ENCODE assay signal across 1 cellular context in the genomic region with DNA sequence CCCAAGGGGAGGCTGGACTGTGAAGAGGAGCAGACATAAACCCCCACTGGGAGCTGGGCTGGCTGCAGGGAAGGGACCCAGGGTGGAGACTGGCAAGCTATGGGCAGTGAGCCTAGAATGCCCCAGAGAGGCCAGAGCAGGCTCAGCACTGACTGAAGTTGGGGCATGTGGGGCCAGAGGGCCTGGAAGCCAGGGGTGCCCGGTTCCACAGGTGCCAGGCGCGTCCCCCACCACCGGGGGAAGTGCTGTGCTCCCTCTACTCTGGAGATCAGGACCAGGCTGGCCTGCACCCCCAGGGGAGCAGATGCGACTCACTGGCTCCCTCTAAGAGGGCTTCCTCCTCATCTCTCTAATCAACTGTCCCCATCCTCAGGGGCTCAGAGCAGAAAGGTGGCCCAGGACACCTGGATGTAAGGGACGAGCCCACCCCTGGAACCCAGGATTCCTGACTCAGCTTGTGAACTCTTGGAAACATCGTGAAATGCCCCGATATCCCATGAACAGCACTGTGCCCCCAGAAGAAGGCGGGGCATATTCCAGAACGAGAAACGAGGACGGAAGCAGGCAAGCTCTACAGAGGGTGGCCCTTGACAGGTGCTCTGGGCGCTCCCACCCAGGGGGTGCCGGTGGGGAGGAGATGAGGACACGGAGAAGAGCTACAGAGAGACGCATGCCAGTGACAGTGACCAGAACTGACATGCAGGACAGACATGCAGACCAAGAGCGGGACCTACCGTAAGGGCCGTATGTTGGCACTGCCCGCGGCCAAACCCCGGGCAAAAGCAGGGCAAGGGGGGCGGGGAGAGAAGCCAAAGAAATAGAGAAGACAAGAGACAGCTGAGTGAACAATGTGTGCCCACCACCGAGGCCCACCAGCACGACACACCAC.
TF ChIP-seq lines count a peak whose summit lies in the region.

No MANE protein-coding gene starts in this region.

TF ChIP-seq in IMR-90, 13 proteins besides CTCF, POLR2A, EP300 and RAD21:
- no peak for TF ChIP-seq BHLHE40 (IDR thresholded peaks at IDR 0.05; ENCODE audit: low read depth, low read length)
- no peak for TF ChIP-seq NFE2L2 (IDR thresholded peaks at IDR 0.05; ENCODE audit: low read depth, low read length)
- TF ChIP-seq CHD1 (IDR thresholded peaks at IDR 0.05; ENCODE audit: low read depth, low read length), result no peak
- no peak for TF ChIP-seq FOS (IDR thresholded peaks at IDR 0.05; ENCODE audit: low read depth, low read length)
- no peak for TF ChIP-seq RCOR1 (IDR thresholded peaks at IDR 0.05; ENCODE audit: insufficient replicate concordance, low read length)
- TF ChIP-seq RFX5 (IDR thresholded peaks at IDR 0.05; ENCODE audit: low read depth, low read length), result no peak
- TF ChIP-seq, protein P1, sequence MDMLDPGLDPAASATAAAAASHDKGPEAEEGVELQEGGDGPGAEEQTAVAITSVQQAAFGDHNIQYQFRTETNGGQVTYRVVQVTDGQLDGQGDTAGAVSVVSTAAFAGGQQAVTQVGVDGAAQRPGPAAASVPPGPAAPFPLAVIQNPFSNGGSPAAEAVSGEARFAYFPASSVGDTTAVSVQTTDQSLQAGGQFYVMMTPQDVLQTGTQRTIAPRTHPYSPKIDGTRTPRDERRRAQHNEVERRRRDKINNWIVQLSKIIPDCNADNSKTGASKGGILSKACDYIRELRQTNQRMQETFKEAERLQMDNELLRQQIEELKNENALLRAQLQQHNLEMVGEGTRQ (IDR thresholded peaks at IDR 0.05; ENCODE audit: low read depth, low read length), result no peak
- no peak for TF ChIP-seq MAZ (IDR thresholded peaks at IDR 0.05; ENCODE audit: borderline replicate concordance, low read depth, low read length)
- TF ChIP-seq, protein P2, sequence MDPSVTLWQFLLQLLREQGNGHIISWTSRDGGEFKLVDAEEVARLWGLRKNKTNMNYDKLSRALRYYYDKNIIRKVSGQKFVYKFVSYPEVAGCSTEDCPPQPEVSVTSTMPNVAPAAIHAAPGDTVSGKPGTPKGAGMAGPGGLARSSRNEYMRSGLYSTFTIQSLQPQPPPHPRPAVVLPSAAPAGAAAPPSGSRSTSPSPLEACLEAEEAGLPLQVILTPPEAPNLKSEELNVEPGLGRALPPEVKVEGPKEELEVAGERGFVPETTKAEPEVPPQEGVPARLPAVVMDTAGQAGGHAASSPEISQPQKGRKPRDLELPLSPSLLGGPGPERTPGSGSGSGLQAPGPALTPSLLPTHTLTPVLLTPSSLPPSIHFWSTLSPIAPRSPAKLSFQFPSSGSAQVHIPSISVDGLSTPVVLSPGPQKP (IDR thresholded peaks at IDR 0.05; ENCODE audit: borderline replicate concordance, low read depth, low read length), result no peak
- no peak for TF ChIP-seq MXI1 (IDR thresholded peaks at IDR 0.05; ENCODE audit: borderline replicate concordance, low read depth, low read length)
- TF ChIP-seq CEBPB (IDR thresholded peaks at IDR 0.05; ENCODE audit: low read depth, low read length), result no peak
- no peak for TF ChIP-seq MAFK (IDR thresholded peaks at IDR 0.05; ENCODE audit: low read depth, low read length)
- no peak for TF ChIP-seq SMC3 (IDR thresholded peaks at IDR 0.05; ENCODE audit: low read depth, low read length)
